18 cellular contexts compared by ENCODE assay signal in genomic region chr17:44320066-44320465, GRCh38. TPM values are rescaled to one million over a fixed set of nuclear protein-coding genes. Genes with fewer than 3 reads are reported as not detected.
DNase-seq lines count a peak whose midpoint lies in the region; ATAC-seq, FAIRE-seq and TF ChIP-seq lines count a peak whose summit lies in the region.
"Had no signal": no experiment of that assay in that cellular context is flagged by ENCODE, and none has a peak within 500 bp of the region (broad histone marks: within the 10 kb centered on the region; RNA-seq: fewer than 3 reads in every experiment).

No MANE protein-coding gene starts in this region.

- H3K4me3 ChIP-seq in HepG2 (replicated peaks in 1 of 3; ENCODE audit: insufficient read depth in 1 of 3, low read depth in 2 of 3, low read length in 3 of 3) (no peak overlapping the region), right lobe of liver (no peak overlapping the region), endodermal cell (ENCODE audit: low read length) (no peak overlapping the region), mesendoderm (ENCODE audit: low read length) (no peak overlapping the region)
- H3K4me3 ChIP-seq: A549, BLaER1, GM23248 had no signal

- H3K27me3 ChIP-seq in HepG2 (ENCODE audit: control insufficient read depth in 1 of 2, insufficient read depth in 2 of 2, low read length in 2 of 2) (peaks cover 5 to 17% of the 10 kb centered on the region in 2 experiments), right lobe of liver (no peaks in the 10 kb centered on the region), endodermal cell (ENCODE audit: control insufficient read depth, insufficient read depth, low read length, poor library complexity, severe bottlenecking) (peaks cover 5% of the 10 kb centered on the region), mesendoderm (ENCODE audit: insufficient read depth, low read length, poor library complexity) (no peaks in the 10 kb centered on the region)

- peaks cover 7% of the 10 kb centered on the region for H3K79me1 ChIP-seq in mesendoderm (ENCODE audit: low read length)

- peaks cover 24% of the 10 kb centered on the region for H3K36me3 Mint-ChIP-seq in endodermal cell (ENCODE audit: low read depth)
- peaks cover 11% of the 10 kb centered on the region for H3K36me3 Mint-ChIP-seq in T-helper 2 cell treated with Interferon-gamma antibody and Interleukin-4, amounts not matched to agents 5 μg/mL and 100 μg/mL, for 36 hours (ENCODE audit: low read depth)

- no TSS peak for BruUV-seq in HepG2 (replicated peaks; lab: Mats Ljungman, UMichigan)

- H4K8ac ChIP-seq in mesendoderm (ENCODE audit: low read depth, low read length) = no peak overlapping the region

- H3K18ac ChIP-seq in mesendoderm (ENCODE audit: low read length) = no peak overlapping the region

- H3K36me3 ChIP-seq in HepG2 (replicated peaks in 1 of 2; ENCODE audit: control insufficient read depth in 1 of 2, insufficient read depth in 2 of 2, low read length in 2 of 2) = peaks cover 19 to 33% of the 10 kb centered on the region in 2 experiments; a peak in 4 of 5 replicates
- peaks cover 0 to 26% (median 3%) of the 10 kb centered on the region in 4 donors for H3K36me3 ChIP-seq in right lobe of liver
- peaks cover 29% of the 10 kb centered on the region for H3K36me3 ChIP-seq in endodermal cell (ENCODE audit: control insufficient read depth, insufficient read depth, low read length)
- peaks cover 6% of the 10 kb centered on the region for H3K36me3 ChIP-seq in mesendoderm (ENCODE audit: control insufficient read depth, insufficient read depth, low read length)

- H2BK5ac ChIP-seq in mesendoderm (ENCODE audit: low read length) = no peak overlapping the region

- POLR2A ChIA-PET in HepG2 (lab: Yijun Ruan, JAX) = no interaction called here

- no peak for FAIRE-seq in HepG2 (lab: Jason Lieb, UNC)
- FAIRE-seq: A549 had no signal

- no peak overlapping the region for H2BK15ac ChIP-seq in mesendoderm (replicated peaks; ENCODE audit: low read depth)

- no peak overlapping the region for H2BK120ac ChIP-seq in mesendoderm (ENCODE audit: low read depth, low read length)

- DNase-seq in HepG2 (ENCODE audit: low spot score) = no peak
- no peak for DNase-seq in right lobe of liver
- DNase-seq in endodermal cell = peak; percentile 49
- no peak for DNase-seq in T-helper 2 cell treated with Interferon-gamma antibody and Interleukin-4, amounts not matched to agents 5 μg/mL and 100 μg/mL, for 36 hours (ENCODE audit: low spot score)
- no peak for DNase-seq in AML-193 (lab: John Stamatoyannopoulos, UW)
- no peak for DNase-seq in mesendoderm
- DNase-seq: CD4-positive, alpha-beta memory T cell; DMS79 treated with DMSO at 0.1 percent for 48 hours; GF-D8; GM23248; Karpas-422; KBM-7 had no signal

- no peak overlapping the region for H2AFZ ChIP-seq in HepG2 (ENCODE audit: low read length)
- H2AFZ ChIP-seq: GM23248 had no signal

- CTCF ChIA-PET in HepG2 (lab: Yijun Ruan, JAX; ENCODE audit: low intra/inter-chr PET ratio, low total read pairs) = no interaction called here

- 94% methylated on average over 9 of the region's 18 CpGs for WGBS in HepG2 (ENCODE audit: low lambda C conversion rate)
- WGBS in right lobe of liver (ENCODE audit: insufficient coverage, low coverage, low lambda C conversion rate, missing lambda C conversion rate) = 92% methylated on average over 5 of the region's 18 CpGs
- WGBS in endodermal cell (ENCODE audit: insufficient coverage in 1 of 2, insufficient read length in 1 of 2), 2 experiments = 91 to 93% methylated on average over 13 to 18 of the region's 18 CpGs
- no CpG with 5 or more reads among the region's 18 CpGs for WGBS in mesendoderm (ENCODE audit: extremely low coverage, insufficient coverage, low lambda C conversion rate)

- ATAC-seq in HepG2 (no peak), right lobe of liver (no peak)
- ATAC-seq: A549, HCT116 had no signal

- no peak overlapping the region for H3K56ac ChIP-seq in mesendoderm (ENCODE audit: low read length)

- no peak overlapping the region for H3K23ac ChIP-seq in mesendoderm (ENCODE audit: low read length)

- TF ChIP-seq EP300 in HepG2 (IDR thresholded peaks at IDR 0.05; ENCODE audit: low read depth in 2 of 2, low read length in 2 of 2) (no peak), HepG2 (CRISPR knock-in tag; IDR thresholded peaks at IDR 0.05; ENCODE audit: borderline replicate concordance) (no peak), Ishikawa (IDR thresholded peaks at IDR 0.05; ENCODE audit: borderline replicate concordance) (no peak)

- no peaks in the 10 kb centered on the region for H4K20me1 ChIP-seq in HepG2 (ENCODE audit: insufficient read depth, low read length)

- TF ChIP-seq RAD21 in HepG2 (CRISPR knock-in tag; IDR thresholded peaks at IDR 0.05) (no peak), Ishikawa (IDR thresholded peaks at IDR 0.05; ENCODE audit: low read depth) (no peak)

- intact Hi-C loops in HepG2 (cut with micrococcal nuclease; ENCODE audit: unreplicated experiment) (loop anchor here (10.0 kb wide), 1 partner anchor 45 kb away; no protein-coding TSS in a partner anchor), right lobe of liver (cut with DNase I) (loop anchor here (5.0 kb wide), 1 partner anchor 108 kb away; no protein-coding TSS in a partner anchor)

- no peak overlapping the region for H3K4ac ChIP-seq in mesendoderm (ENCODE audit: low read depth, low read length)

- in situ Hi-C loops in HepG2 (cut with HindIII; ENCODE audit: extremely low pct_ligation_motif_present, low pct_unique_long_range_greater_than_20kb) = no loop called here

- H3K27me3 Mint-ChIP-seq in endodermal cell (ENCODE audit: insufficient read depth) = peaks cover 8% of the 10 kb centered on the region
- peaks cover 23% of the 10 kb centered on the region for H3K27me3 Mint-ChIP-seq in T-helper 2 cell treated with Interferon-gamma antibody and Interleukin-4, amounts not matched to agents 5 μg/mL and 100 μg/mL, for 36 hours (ENCODE audit: low read depth)

- TF ChIP-seq POLR2A in HepG2 (IDR thresholded peaks at IDR 0.05; ENCODE audit: insufficient read depth in 1 of 2, low read depth in 2 of 2, low read length in 2 of 2) = no peak
- no peak for TF ChIP-seq POLR2A in right lobe of liver (IDR thresholded peaks at IDR 0.05)

- H3K9me3 ChIP-seq in HepG2 (ENCODE audit: low read length) (no peaks in the 10 kb centered on the region), right lobe of liver (no peaks in the 10 kb centered on the region), endodermal cell (ENCODE audit: control insufficient read depth, low read length) (no peaks in the 10 kb centered on the region)
- H3K9me3 ChIP-seq: A549, BLaER1 had no signal

- peaks cover 11% of the 10 kb centered on the region for H3K4me1 Mint-ChIP-seq in endodermal cell
- H3K4me1 Mint-ChIP-seq in T-helper 2 cell treated with Interferon-gamma antibody and Interleukin-4, amounts not matched to agents 5 μg/mL and 100 μg/mL, for 36 hours (ENCODE audit: low read depth) = peaks cover 11% of the 10 kb centered on the region

- H4K5ac ChIP-seq in mesendoderm (ENCODE audit: low read length) = no peak overlapping the region

- H3K79me2 ChIP-seq in HepG2 (ENCODE audit: insufficient read depth, low read length) (peaks cover 14% of the 10 kb centered on the region), mesendoderm (ENCODE audit: control insufficient read depth, insufficient read depth, low read length) (peaks cover 11% of the 10 kb centered on the region)

- no peak overlapping the region for H3K4me2 ChIP-seq in HepG2 (ENCODE audit: low read depth, low read length)
- no peak overlapping the region for H3K4me2 ChIP-seq in mesendoderm (ENCODE audit: low read length)
- H3K4me2 ChIP-seq: A549, BLaER1 had no signal

- H3K27ac Mint-ChIP-seq in endodermal cell = no peak overlapping the region
- no peak overlapping the region for H3K27ac Mint-ChIP-seq in T-helper 2 cell treated with Interferon-gamma antibody and Interleukin-4, amounts not matched to agents 5 μg/mL and 100 μg/mL, for 36 hours
- H3K27ac Mint-ChIP-seq: CD14-positive monocyte; CD4-positive, alpha-beta memory T cell had no signal

- H3K9ac ChIP-seq in HepG2 (ENCODE audit: insufficient read depth, low read depth, low read length) (no peak overlapping the region), endodermal cell (ENCODE audit: extremely low read depth, low read length, poor library complexity, severe bottlenecking) (no peak overlapping the region), mesendoderm (ENCODE audit: low read length) (no peak overlapping the region)
- H3K9ac ChIP-seq: GM23248 had no signal

- no peaks in the 10 kb centered on the region for H3K9me3 Mint-ChIP-seq in endodermal cell
- H3K9me3 Mint-ChIP-seq in T-helper 2 cell treated with Interferon-gamma antibody and Interleukin-4, amounts not matched to agents 5 μg/mL and 100 μg/mL, for 36 hours = no peaks in the 10 kb centered on the region

- H3K4me3 Mint-ChIP-seq in endodermal cell = no peak overlapping the region
- H3K4me3 Mint-ChIP-seq in T-helper 2 cell treated with Interferon-gamma antibody and Interleukin-4, amounts not matched to agents 5 μg/mL and 100 μg/mL, for 36 hours = no peak overlapping the region
- H3K4me3 Mint-ChIP-seq: CD14-positive monocyte had no signal

- TF ChIP-seq CTCF in HepG2 (CRISPR knock-in tag; IDR thresholded peaks at IDR 0.05) = no peak
- no peak for TF ChIP-seq CTCF in right lobe of liver (IDR thresholded peaks at IDR 0.05)
- no peak for TF ChIP-seq CTCF in endodermal cell (conservative IDR thresholded peaks at IDR 0.05)

- H2AK5ac ChIP-seq in mesendoderm (ENCODE audit: low read length) = no peak overlapping the region

- no peak overlapping the region for H3K27ac ChIP-seq in HepG2 (ENCODE audit: extremely low read length, insufficient read depth, low read length)
- no peak overlapping the region for H3K27ac ChIP-seq in right lobe of liver
- no peak overlapping the region for H3K27ac ChIP-seq in endodermal cell (ENCODE audit: low read depth, low read length)
- no peak overlapping the region for H3K27ac ChIP-seq in mesendoderm (ENCODE audit: low read depth, low read length)
- H3K27ac ChIP-seq: A549, BLaER1, GM23248 had no signal

- H3K4me1 ChIP-seq in HepG2 (ENCODE audit: insufficient read depth, low read length) (peaks cover 50% of the 10 kb centered on the region), right lobe of liver (peaks cover 0 to 12% (median 4%) of the 10 kb centered on the region in 4 donors), endodermal cell (ENCODE audit: control insufficient read depth, insufficient read depth, low read length) (no peaks in the 10 kb centered on the region), mesendoderm (ENCODE audit: control insufficient read depth, low read depth, low read length) (peaks cover 7% of the 10 kb centered on the region)

RNA-seq across cellular contexts. Expression of gene SLC25A39, which starts 4.6 kb away (rescaled TPM):
- total RNA-seq in HepG2 (2016; rRNA removed; fragmentation: Illumina TruSeq; extraction: Trizol) = 119 and 151 TPM in 2 replicates
- 410 and 476 TPM in 2 replicates for total RNA-seq in HepG2 (2016; cell fraction: cytosol; rRNA removed; fragmentation: Illumina TruSeq; extraction: Trizol; ENCODE audit: low read depth)
- 99.0 and 156 TPM in 2 replicates for total RNA-seq in HepG2 (2016; cell fraction: insoluble cytoplasmic fraction; rRNA removed; fragmentation: Illumina TruSeq; extraction: Trizol)
- total RNA-seq in HepG2 (2016; cell fraction: membrane; rRNA removed; fragmentation: Illumina TruSeq; extraction: Trizol) = 478 and 550 TPM in 2 replicates
- 88.4 and 102 TPM in 2 replicates for total RNA-seq in HepG2 (2016; cell fraction: nucleus; rRNA removed; fragmentation: Illumina TruSeq; extraction: Trizol)
- polyA plus RNA-seq in HepG2 (2011; rRNA removed) = 144 and 164 TPM in 2 replicates
- 120 and 173 TPM in 2 replicates for polyA plus RNA-seq in HepG2 (2011; cell fraction: cytosol; rRNA removed)
- polyA plus RNA-seq in HepG2 (2011; cell fraction: nucleus; rRNA removed) = 432 and 489 TPM in 2 replicates
- polyA plus RNA-seq in HepG2 (2012) = 90.6 and 129 TPM in 2 replicates
- polyA plus RNA-seq in HepG2 (2016; cell fraction: cytosol; fragmentation: Illumina TruSeq; extraction: Trizol; ENCODE audit: low read depth) = 809 and 889 TPM in 2 replicates
- 161 and 204 TPM in 2 replicates for polyA plus RNA-seq in HepG2 (2016; cell fraction: insoluble cytoplasmic fraction; fragmentation: Illumina TruSeq; extraction: Trizol; ENCODE audit: low read depth)
- polyA plus RNA-seq in HepG2 (2016; cell fraction: membrane; fragmentation: Illumina TruSeq; extraction: Trizol; ENCODE audit: low read depth) = 764 and 806 TPM in 2 replicates
- polyA plus RNA-seq in HepG2 (2016; cell fraction: nucleus; fragmentation: Illumina TruSeq; extraction: Trizol; ENCODE audit: insufficient read depth, low read depth) = 299 and 303 TPM in 2 replicates
- 136 and 157 TPM in 2 replicates for polyA minus RNA-seq in HepG2 (2011; rRNA and poly(A)+ RNA removed; ENCODE audit: low replicate concordance)
- polyA minus RNA-seq in HepG2 (2011; cell fraction: cytosol; rRNA and poly(A)+ RNA removed) = 35.4 and 57.5 TPM in 2 replicates
- polyA minus RNA-seq in HepG2 (2011; cell fraction: nucleus; rRNA and poly(A)+ RNA removed) = 45.3 and 47.1 TPM in 2 replicates
- total RNA-seq in right lobe of liver = 100 to 1,000 TPM in 2 of 6 experiments, 10 to 100 TPM in 4; 56.3 to 111 (median 64.6) TPM
- total RNA-seq in endodermal cell = 100 to 1,000 TPM; 191 to 201 TPM
- 87.4 TPM for polyA plus RNA-seq in endodermal cell (2013, experiment 1 of 2)
- 82.3 TPM for polyA plus RNA-seq in endodermal cell (2013, experiment 2 of 2)
- polyA plus RNA-seq in mesendoderm (2013, experiment 1 of 2) = 155 TPM
- 156 TPM for polyA plus RNA-seq in mesendoderm (2013, experiment 2 of 2)

RNA-seq across cellular contexts. Expression of gene RUNDC3A, which starts 11.7 kb away (rescaled TPM):
- not detected in 2 replicates for total RNA-seq in HepG2 (2016; rRNA removed; fragmentation: Illumina TruSeq; extraction: Trizol)
- not detected in 2 replicates for total RNA-seq in HepG2 (2016; cell fraction: cytosol; rRNA removed; fragmentation: Illumina TruSeq; extraction: Trizol; ENCODE audit: low read depth)
- total RNA-seq in HepG2 (2016; cell fraction: insoluble cytoplasmic fraction; rRNA removed; fragmentation: Illumina TruSeq; extraction: Trizol) = 0.04 TPM in 1 of 2 replicates, not detected in the other
- total RNA-seq in HepG2 (2016; cell fraction: membrane; rRNA removed; fragmentation: Illumina TruSeq; extraction: Trizol) = 0.31 TPM in 1 of 2 replicates, not detected in the other
- not detected in 2 replicates for total RNA-seq in HepG2 (2016; cell fraction: nucleus; rRNA removed; fragmentation: Illumina TruSeq; extraction: Trizol)
- 0.25 and 0.33 TPM in 2 replicates for polyA plus RNA-seq in HepG2 (2011; rRNA removed)
- polyA plus RNA-seq in HepG2 (2011; cell fraction: cytosol; rRNA removed) = 0.32 and 0.42 TPM in 2 replicates
- 0.97 and 1.1 TPM in 2 replicates for polyA plus RNA-seq in HepG2 (2011; cell fraction: nucleus; rRNA removed)
- polyA plus RNA-seq in HepG2 (2012) = 0.11 and 0.43 TPM in 2 replicates
- 0.18 TPM in 2 replicates for polyA plus RNA-seq in HepG2 (2016; cell fraction: cytosol; fragmentation: Illumina TruSeq; extraction: Trizol; ENCODE audit: low read depth)
- polyA plus RNA-seq in HepG2 (2016; cell fraction: insoluble cytoplasmic fraction; fragmentation: Illumina TruSeq; extraction: Trizol; ENCODE audit: low read depth) = 0.21 and 0.33 TPM in 2 replicates
- polyA plus RNA-seq in HepG2 (2016; cell fraction: membrane; fragmentation: Illumina TruSeq; extraction: Trizol; ENCODE audit: low read depth) = 0.07 TPM in 1 of 2 replicates, not detected in the other
- 0.33 TPM in 1 of 2 replicates, not detected in the other for polyA plus RNA-seq in HepG2 (2016; cell fraction: nucleus; fragmentation: Illumina TruSeq; extraction: Trizol; ENCODE audit: insufficient read depth, low read depth)
- polyA minus RNA-seq in HepG2 (2011; rRNA and poly(A)+ RNA removed; ENCODE audit: low replicate concordance) = 0.48 TPM in 1 of 2 replicates, not detected in the other
- not detected in 2 replicates for polyA minus RNA-seq in HepG2 (2011; cell fraction: cytosol; rRNA and poly(A)+ RNA removed)
- 0.50 TPM in 1 of 2 replicates, not detected in the other for polyA minus RNA-seq in HepG2 (2011; cell fraction: nucleus; rRNA and poly(A)+ RNA removed)
- total RNA-seq in right lobe of liver = under 1 TPM in 2 of 6 experiments, not detected in 4; 0.12 to 0.75 TPM
- total RNA-seq in endodermal cell = 1 to 10 TPM; 1.0 to 2.1 TPM
- 21.7 TPM for polyA plus RNA-seq in endodermal cell (2013, experiment 1 of 2)
- 15.4 TPM for polyA plus RNA-seq in endodermal cell (2013, experiment 2 of 2)
- 1.6 TPM for polyA plus RNA-seq in mesendoderm (2013, experiment 1 of 2)
- 1.5 TPM for polyA plus RNA-seq in mesendoderm (2013, experiment 2 of 2)
- total RNA-seq: H4 had no signal

RNA-seq across cellular contexts. Expression of gene GRN, which starts 25.0 kb away (rescaled TPM):
- total RNA-seq in HepG2 (2016; rRNA removed; fragmentation: Illumina TruSeq; extraction: Trizol) (41.2 and 86.6 TPM in 2 replicates), right lobe of liver (100 to 1,000 TPM in 5 of 6 experiments, 10 to 100 TPM in 1; 84.5 to 230 (median 150) TPM), endodermal cell (100 to 1,000 TPM; 178 to 205 TPM)
- total RNA-seq in HepG2 (2016; cell fraction: cytosol; rRNA removed; fragmentation: Illumina TruSeq; extraction: Trizol; ENCODE audit: low read depth) = 14.7 and 16.4 TPM in 2 replicates
- total RNA-seq in HepG2 (2016; cell fraction: insoluble cytoplasmic fraction; rRNA removed; fragmentation: Illumina TruSeq; extraction: Trizol) = 36.4 and 95.6 TPM in 2 replicates
- 24.9 and 32.7 TPM in 2 replicates for total RNA-seq in HepG2 (2016; cell fraction: membrane; rRNA removed; fragmentation: Illumina TruSeq; extraction: Trizol)
- 81.7 and 101 TPM in 2 replicates for total RNA-seq in HepG2 (2016; cell fraction: nucleus; rRNA removed; fragmentation: Illumina TruSeq; extraction: Trizol)
- 143 and 195 TPM in 2 replicates for polyA plus RNA-seq in HepG2 (2011; rRNA removed)
- polyA plus RNA-seq in HepG2 (2011; cell fraction: cytosol; rRNA removed) = 82.9 and 130 TPM in 2 replicates
- polyA plus RNA-seq in HepG2 (2011; cell fraction: nucleus; rRNA removed) = 653 and 705 TPM in 2 replicates
- polyA plus RNA-seq in HepG2 (2012) = 166 and 219 TPM in 2 replicates
- 23.3 and 23.7 TPM in 2 replicates for polyA plus RNA-seq in HepG2 (2016; cell fraction: cytosol; fragmentation: Illumina TruSeq; extraction: Trizol; ENCODE audit: low read depth)
- 50.3 and 62.4 TPM in 2 replicates for polyA plus RNA-seq in HepG2 (2016; cell fraction: insoluble cytoplasmic fraction; fragmentation: Illumina TruSeq; extraction: Trizol; ENCODE audit: low read depth)
- 32.0 and 32.7 TPM in 2 replicates for polyA plus RNA-seq in HepG2 (2016; cell fraction: membrane; fragmentation: Illumina TruSeq; extraction: Trizol; ENCODE audit: low read depth)
- polyA plus RNA-seq in HepG2 (2016; cell fraction: nucleus; fragmentation: Illumina TruSeq; extraction: Trizol; ENCODE audit: insufficient read depth, low read depth) = 211 and 219 TPM in 2 replicates
- polyA minus RNA-seq in HepG2 (2011; rRNA and poly(A)+ RNA removed; ENCODE audit: low replicate concordance) = 65.4 and 170 TPM in 2 replicates
- polyA minus RNA-seq in HepG2 (2011; cell fraction: cytosol; rRNA and poly(A)+ RNA removed) = 146 and 172 TPM in 2 replicates
- polyA minus RNA-seq in HepG2 (2011; cell fraction: nucleus; rRNA and poly(A)+ RNA removed) = 48.2 and 74.1 TPM in 2 replicates
- polyA plus RNA-seq in endodermal cell (2013, experiment 1 of 2) = 96.8 TPM
- polyA plus RNA-seq in endodermal cell (2013, experiment 2 of 2) = 86.7 TPM
- polyA plus RNA-seq in mesendoderm (2013, experiment 1 of 2) = 84.9 TPM
- 83.1 TPM for polyA plus RNA-seq in mesendoderm (2013, experiment 2 of 2)

RNA-seq across cellular contexts. Expression of gene FAM171A2, which starts 43.6 kb away (rescaled TPM):
- total RNA-seq in HepG2 (2016; rRNA removed; fragmentation: Illumina TruSeq; extraction: Trizol) (1.0 and 1.8 TPM in 2 replicates), right lobe of liver (under 1 TPM; 0.16 to 0.68 (median 0.39) TPM), endodermal cell (10 to 100 TPM; 45.7 to 51.9 TPM)
- 0.44 and 1.2 TPM in 2 replicates for total RNA-seq in HepG2 (2016; cell fraction: cytosol; rRNA removed; fragmentation: Illumina TruSeq; extraction: Trizol; ENCODE audit: low read depth)
- 0.97 and 2.0 TPM in 2 replicates for total RNA-seq in HepG2 (2016; cell fraction: insoluble cytoplasmic fraction; rRNA removed; fragmentation: Illumina TruSeq; extraction: Trizol)
- total RNA-seq in HepG2 (2016; cell fraction: membrane; rRNA removed; fragmentation: Illumina TruSeq; extraction: Trizol) = 1.4 and 2.0 TPM in 2 replicates
- total RNA-seq in HepG2 (2016; cell fraction: nucleus; rRNA removed; fragmentation: Illumina TruSeq; extraction: Trizol) = 1.8 and 2.4 TPM in 2 replicates
- 3.6 and 5.8 TPM in 2 replicates for polyA plus RNA-seq in HepG2 (2011; rRNA removed)
- 3.3 and 4.9 TPM in 2 replicates for polyA plus RNA-seq in HepG2 (2011; cell fraction: cytosol; rRNA removed)
- polyA plus RNA-seq in HepG2 (2011; cell fraction: nucleus; rRNA removed) = 5.7 and 6.2 TPM in 2 replicates
- polyA plus RNA-seq in HepG2 (2012) = 3.9 and 7.7 TPM in 2 replicates
- polyA plus RNA-seq in HepG2 (2016; cell fraction: cytosol; fragmentation: Illumina TruSeq; extraction: Trizol; ENCODE audit: low read depth) = 0.99 and 1.1 TPM in 2 replicates
- polyA plus RNA-seq in HepG2 (2016; cell fraction: insoluble cytoplasmic fraction; fragmentation: Illumina TruSeq; extraction: Trizol; ENCODE audit: low read depth) = 0.66 and 0.71 TPM in 2 replicates
- 0.84 and 1.1 TPM in 2 replicates for polyA plus RNA-seq in HepG2 (2016; cell fraction: membrane; fragmentation: Illumina TruSeq; extraction: Trizol; ENCODE audit: low read depth)
- polyA plus RNA-seq in HepG2 (2016; cell fraction: nucleus; fragmentation: Illumina TruSeq; extraction: Trizol; ENCODE audit: insufficient read depth, low read depth) = 3.3 and 3.5 TPM in 2 replicates
- 1.3 and 9.8 TPM in 2 replicates for polyA minus RNA-seq in HepG2 (2011; rRNA and poly(A)+ RNA removed; ENCODE audit: low replicate concordance)
- polyA minus RNA-seq in HepG2 (2011; cell fraction: cytosol; rRNA and poly(A)+ RNA removed) = 3.0 and 3.8 TPM in 2 replicates
- 1.3 and 2.7 TPM in 2 replicates for polyA minus RNA-seq in HepG2 (2011; cell fraction: nucleus; rRNA and poly(A)+ RNA removed)
- polyA plus RNA-seq in endodermal cell (2013, experiment 1 of 2) = 48.1 TPM
- 43.2 TPM for polyA plus RNA-seq in endodermal cell (2013, experiment 2 of 2)
- polyA plus RNA-seq in mesendoderm (2013, experiment 1 of 2) = 6.5 TPM
- polyA plus RNA-seq in mesendoderm (2013, experiment 2 of 2) = 6.4 TPM
- polyA plus RNA-seq: CD14-positive monocyte had no signal

RNA-seq across cellular contexts. Expression of gene SLC4A1, which starts 52.1 kb away (rescaled TPM):
- total RNA-seq in HepG2 (2016; rRNA removed; fragmentation: Illumina TruSeq; extraction: Trizol) (not detected in 2 replicates), right lobe of liver (10 to 100 TPM in 1 of 6 experiments, 1 to 10 TPM in 2, under 1 TPM in 3; 0.06 to 31.8 (median 1.2) TPM), endodermal cell (under 1 TPM in 1 of 2 donors, not detected in 1; 0.04 TPM)
- total RNA-seq in HepG2 (2016; cell fraction: cytosol; rRNA removed; fragmentation: Illumina TruSeq; extraction: Trizol; ENCODE audit: low read depth) = not detected in 2 replicates
- not detected in 2 replicates for total RNA-seq in HepG2 (2016; cell fraction: insoluble cytoplasmic fraction; rRNA removed; fragmentation: Illumina TruSeq; extraction: Trizol)
- not detected in 2 replicates for total RNA-seq in HepG2 (2016; cell fraction: membrane; rRNA removed; fragmentation: Illumina TruSeq; extraction: Trizol)
- total RNA-seq in HepG2 (2016; cell fraction: nucleus; rRNA removed; fragmentation: Illumina TruSeq; extraction: Trizol) = not detected in 2 replicates
- polyA plus RNA-seq in HepG2 (2011; rRNA removed) = 0.01 TPM in 1 of 2 replicates, not detected in the other
- not detected in 2 replicates for polyA plus RNA-seq in HepG2 (2011; cell fraction: cytosol; rRNA removed)
- polyA plus RNA-seq in HepG2 (2011; cell fraction: nucleus; rRNA removed) = 0.03 TPM in 1 of 2 replicates, not detected in the other
- polyA plus RNA-seq in HepG2 (2012) = not detected in 2 replicates
- polyA plus RNA-seq in HepG2 (2016; cell fraction: cytosol; fragmentation: Illumina TruSeq; extraction: Trizol; ENCODE audit: low read depth) = not detected in 2 replicates
- not detected in 2 replicates for polyA plus RNA-seq in HepG2 (2016; cell fraction: insoluble cytoplasmic fraction; fragmentation: Illumina TruSeq; extraction: Trizol; ENCODE audit: low read depth)
- not detected in 2 replicates for polyA plus RNA-seq in HepG2 (2016; cell fraction: membrane; fragmentation: Illumina TruSeq; extraction: Trizol; ENCODE audit: low read depth)
- polyA plus RNA-seq in HepG2 (2016; cell fraction: nucleus; fragmentation: Illumina TruSeq; extraction: Trizol; ENCODE audit: insufficient read depth, low read depth) = not detected in 2 replicates
- polyA minus RNA-seq in HepG2 (2011; rRNA and poly(A)+ RNA removed; ENCODE audit: low replicate concordance) = not detected in 2 replicates
- not detected in 2 replicates for polyA minus RNA-seq in HepG2 (2011; cell fraction: cytosol; rRNA and poly(A)+ RNA removed)
- not detected in 2 replicates for polyA minus RNA-seq in HepG2 (2011; cell fraction: nucleus; rRNA and poly(A)+ RNA removed)
- polyA plus RNA-seq in endodermal cell (2013, experiment 1 of 2) = not detected
- polyA plus RNA-seq in endodermal cell (2013, experiment 2 of 2) = 0.04 TPM
- 0.04 TPM for polyA plus RNA-seq in mesendoderm (2013, experiment 1 of 2)
- polyA plus RNA-seq in mesendoderm (2013, experiment 2 of 2) = 0.01 TPM
- total RNA-seq: CD4-positive, alpha-beta memory T cell; GM23248; H4 had no signal
- polyA plus RNA-seq: A549; CD4-positive, alpha-beta memory T cell; GM23248 had no signal
